ENCODE assay signal across 22 cellular contexts in the genomic region with DNA sequence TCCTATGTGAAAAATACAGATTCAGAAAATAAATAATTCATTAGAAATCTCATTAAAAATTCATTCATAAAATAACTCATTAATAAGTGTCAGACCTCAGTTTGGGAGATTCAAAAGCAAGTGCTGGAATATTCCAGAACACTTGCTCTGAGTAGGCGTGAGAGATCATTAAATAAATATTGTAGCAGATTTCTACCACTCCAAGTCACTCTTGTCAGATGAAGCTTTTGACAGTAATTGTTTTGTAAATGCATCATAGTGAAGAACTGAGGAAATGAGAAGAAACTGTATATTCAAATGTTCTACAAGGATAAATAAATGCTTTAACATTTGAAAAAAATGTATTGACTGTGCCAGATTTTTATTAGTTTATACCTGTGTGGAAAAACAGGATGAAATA.
DNase-seq lines count a peak whose midpoint lies in the region; ATAC-seq and TF ChIP-seq lines count a peak whose summit lies in the region.
"Had no signal": no experiment of that assay in that cellular context is flagged by ENCODE, and none has a peak within 500 bp of the region (broad histone marks: within the 10 kb centered on the region; RNA-seq: fewer than 3 reads in every experiment).

No MANE protein-coding gene starts in this region.

- BruUV-seq in MCF 10A (replicated peaks; lab: Mats Ljungman, UMichigan), result no TSS peak

- peak overlapping the region; percentile 75 for H3K27ac Mint-ChIP-seq in MCF 10A (ENCODE audit: low read depth, unreplicated experiment)
- H3K27ac Mint-ChIP-seq: CD14-positive monocyte; CD4-positive, alpha-beta memory T cell; CD4-positive, CD25-positive, alpha-beta regulatory T cell; CD8-positive, alpha-beta memory T cell had no signal

- no peak for TF ChIP-seq CTCF in MCF 10A (IDR thresholded peaks at IDR 0.05; ENCODE audit: unreplicated experiment)
- no peak for TF ChIP-seq CTCF in breast epithelium (IDR thresholded peaks at IDR 0.05)
- TF ChIP-seq CTCF in neural cell (IDR thresholded peaks at IDR 0.05; ENCODE audit: poor library complexity, severe bottlenecking), result no peak
- no peak for TF ChIP-seq CTCF in coronary artery (IDR thresholded peaks at IDR 0.05)

- H3K36me3 Mint-ChIP-seq in MCF 10A (ENCODE audit: insufficient read depth, unreplicated experiment), result no peaks in the 10 kb centered on the region
- H3K36me3 Mint-ChIP-seq: CD14-positive monocyte; CD4-positive, alpha-beta memory T cell; CD4-positive, CD25-positive, alpha-beta regulatory T cell; CD8-positive, alpha-beta memory T cell had no signal

- no peak overlapping the region for H2AFZ ChIP-seq in neural cell (ENCODE audit: low read depth, low read length)

- no peak for TF ChIP-seq POLR2A in breast epithelium (IDR thresholded peaks at IDR 0.05)

- H3F3A ChIP-seq in neural cell (ENCODE audit: insufficient read depth, low read length, poor library complexity, severe bottlenecking), result no peaks in the 10 kb centered on the region

- intact Hi-C loops in MCF 10A (cut with micrococcal nuclease), result no loop called here
- intact Hi-C loops in breast epithelium (cut with DNase I; ENCODE audit: low total_unique reads), result no loop called here

- H3K4me1 ChIP-seq in breast epithelium, result no peaks in the 10 kb centered on the region
- H3K4me1 ChIP-seq: BLaER1 had no signal

- no peaks in the 10 kb centered on the region for H3K27me3 ChIP-seq in breast epithelium
- H3K27me3 ChIP-seq in neural cell (ENCODE audit: insufficient read depth, low read depth, low read length), result no peaks in the 10 kb centered on the region
- H3K27me3 ChIP-seq: BE2C, BLaER1 had no signal

- no peaks in the 10 kb centered on the region for H3K9me2 ChIP-seq in neural cell (ENCODE audit: insufficient read depth, low read length)

- peak; percentile 33 for TF ChIP-seq RAD21 in neural cell (conservative IDR thresholded peaks at IDR 0.05)

- no peaks in the 10 kb centered on the region for H3K9me3 ChIP-seq in breast epithelium
- H3K9me3 ChIP-seq in neural cell (ENCODE audit: low read length), result no peaks in the 10 kb centered on the region
- H3K9me3 ChIP-seq: BE2C, BLaER1 had no signal

- no peak overlapping the region for H3K9ac ChIP-seq in neural cell (ENCODE audit: low read length)
- H3K9ac ChIP-seq: BLaER1 had no signal

- no peak overlapping the region for H3K4me3 Mint-ChIP-seq in MCF 10A (ENCODE audit: unreplicated experiment)
- H3K4me3 Mint-ChIP-seq: CD14-positive monocyte; CD4-positive, alpha-beta memory T cell; CD4-positive, CD25-positive, alpha-beta regulatory T cell; CD8-positive, alpha-beta memory T cell had no signal

- no peaks in the 10 kb centered on the region for H4K20me1 ChIP-seq in neural cell (ENCODE audit: insufficient read depth)
- H4K20me1 ChIP-seq: BLaER1 had no signal

- H3K27me3 Mint-ChIP-seq in MCF 10A (ENCODE audit: insufficient read depth, unreplicated experiment), result no peaks in the 10 kb centered on the region
- H3K27me3 Mint-ChIP-seq: CD4-positive, alpha-beta memory T cell; CD4-positive, CD25-positive, alpha-beta regulatory T cell; CD8-positive, alpha-beta memory T cell had no signal

- H3K4me1 Mint-ChIP-seq in MCF 10A (ENCODE audit: insufficient read depth, unreplicated experiment), result peaks cover 5% of the 10 kb centered on the region
- H3K4me1 Mint-ChIP-seq: CD14-positive monocyte; CD4-positive, alpha-beta memory T cell; CD4-positive, CD25-positive, alpha-beta regulatory T cell; CD8-positive, alpha-beta memory T cell had no signal

- H3K9me3 Mint-ChIP-seq in MCF 10A (ENCODE audit: unreplicated experiment), result no peaks in the 10 kb centered on the region
- H3K9me3 Mint-ChIP-seq: CD8-positive, alpha-beta memory T cell had no signal

- ATAC-seq in GM21825 (IDR thresholded peaks at IDR 0.05; ENCODE audit: unreplicated experiment), result no peak
- ATAC-seq: GM12878 had no signal

- peak; percentile 98 for TF ChIP-seq EP300 in neural cell (conservative IDR thresholded peaks at IDR 0.05; ENCODE audit: poor library complexity, severe bottlenecking)

- H3K79me2 ChIP-seq in neural cell (replicated peaks; ENCODE audit: insufficient read depth, low read length), result no peaks in the 10 kb centered on the region

- CTCF ChIA-PET in MCF 10A (lab: Yijun Ruan, JAX), result no interaction called here

- H3K27ac ChIP-seq in breast epithelium (no peak overlapping the region), neural cell (ENCODE audit: low read length) (peak overlapping the region; percentile 22), coronary artery (no peak overlapping the region)
- H3K27ac ChIP-seq: 22Rv1, BLaER1 had no signal

- H3K4me2 ChIP-seq in neural cell (ENCODE audit: low read length), result no peak overlapping the region
- H3K4me2 ChIP-seq: BLaER1 had no signal

- H3K36me3 ChIP-seq in breast epithelium (no peaks in the 10 kb centered on the region), neural cell (ENCODE audit: insufficient read depth, low read length) (no peaks in the 10 kb centered on the region)
- H3K36me3 ChIP-seq: BE2C, BLaER1 had no signal

- DNase-seq in MCF 10A (ENCODE audit: unreplicated experiment) (no peak), breast epithelium (ENCODE audit: low spot score in 2 of 2) (no peak), coronary artery (ENCODE audit: low spot score) (no peak)
- DNase-seq: ACHN; BE2C; C1 segment of cervical spinal cord; CD4-positive, alpha-beta memory T cell; CD4-positive, CD25-positive, alpha-beta regulatory T cell; CD8-positive, alpha-beta memory T cell; COR-L47; DMS 273 treated with DMSO at 0.1 percent for 48 hours; DMS153; DMS53; DMS79; DND-41; GDM1 had no signal

- POLR2A ChIA-PET in MCF 10A (lab: Yijun Ruan, JAX), result no interaction called here

- H3K4me3 ChIP-seq in breast epithelium (no peak overlapping the region), neural cell (ENCODE audit: low read length) (no peak overlapping the region), coronary artery (no peak overlapping the region)
- H3K4me3 ChIP-seq: BLaER1, GM12878 had no signal

TF ChIP-seq in neural cell, 6 proteins besides CTCF, POLR2A, EP300 and RAD21:
- TF ChIP-seq, protein P1, sequence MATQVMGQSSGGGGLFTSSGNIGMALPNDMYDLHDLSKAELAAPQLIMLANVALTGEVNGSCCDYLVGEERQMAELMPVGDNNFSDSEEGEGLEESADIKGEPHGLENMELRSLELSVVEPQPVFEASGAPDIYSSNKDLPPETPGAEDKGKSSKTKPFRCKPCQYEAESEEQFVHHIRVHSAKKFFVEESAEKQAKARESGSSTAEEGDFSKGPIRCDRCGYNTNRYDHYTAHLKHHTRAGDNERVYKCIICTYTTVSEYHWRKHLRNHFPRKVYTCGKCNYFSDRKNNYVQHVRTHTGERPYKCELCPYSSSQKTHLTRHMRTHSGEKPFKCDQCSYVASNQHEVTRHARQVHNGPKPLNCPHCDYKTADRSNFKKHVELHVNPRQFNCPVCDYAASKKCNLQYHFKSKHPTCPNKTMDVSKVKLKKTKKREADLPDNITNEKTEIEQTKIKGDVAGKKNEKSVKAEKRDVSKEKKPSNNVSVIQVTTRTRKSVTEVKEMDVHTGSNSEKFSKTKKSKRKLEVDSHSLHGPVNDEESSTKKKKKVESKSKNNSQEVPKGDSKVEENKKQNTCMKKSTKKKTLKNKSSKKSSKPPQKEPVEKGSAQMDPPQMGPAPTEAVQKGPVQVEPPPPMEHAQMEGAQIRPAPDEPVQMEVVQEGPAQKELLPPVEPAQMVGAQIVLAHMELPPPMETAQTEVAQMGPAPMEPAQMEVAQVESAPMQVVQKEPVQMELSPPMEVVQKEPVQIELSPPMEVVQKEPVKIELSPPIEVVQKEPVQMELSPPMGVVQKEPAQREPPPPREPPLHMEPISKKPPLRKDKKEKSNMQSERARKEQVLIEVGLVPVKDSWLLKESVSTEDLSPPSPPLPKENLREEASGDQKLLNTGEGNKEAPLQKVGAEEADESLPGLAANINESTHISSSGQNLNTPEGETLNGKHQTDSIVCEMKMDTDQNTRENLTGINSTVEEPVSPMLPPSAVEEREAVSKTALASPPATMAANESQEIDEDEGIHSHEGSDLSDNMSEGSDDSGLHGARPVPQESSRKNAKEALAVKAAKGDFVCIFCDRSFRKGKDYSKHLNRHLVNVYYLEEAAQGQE (IDR thresholded peaks at IDR 0.05; ENCODE audit: borderline replicate concordance), result peak; percentile 75
- TF ChIP-seq EZH2 (IDR thresholded peaks at IDR 0.05; ENCODE audit: borderline replicate concordance, insufficient read depth, low read length, poor library complexity, severe bottlenecking) (no peak), POLR2AphosphoS5 (IDR thresholded peaks at IDR 0.05) (peak; percentile 90)
